Comparison of ENCODE assay signal across 17 cellular contexts in genomic region chr4:16034010-16034829, GRCh38. TPM values are rescaled to one million over a fixed set of nuclear protein-coding genes. Genes with fewer than 3 reads are reported as not detected.
A peak's percentile ranks its signal among the peaks of the same experiment; 100 is the strongest.
DNase-seq lines count a peak whose midpoint lies in the region; ATAC-seq, FAIRE-seq and TF ChIP-seq lines count a peak whose summit lies in the region.
"Had no signal": no experiment of that assay in that cellular context is flagged by ENCODE, and none has a peak within 500 bp of the region (broad histone marks: within the 10 kb centered on the region; RNA-seq: fewer than 3 reads in every experiment).

No MANE protein-coding gene starts in this region.

- no peaks in the 10 kb centered on the region for H3K79me1 ChIP-seq in mesendoderm (ENCODE audit: low read length)

- no peaks in the 10 kb centered on the region for H3K27me3 ChIP-seq in pancreas
- H3K27me3 ChIP-seq in mesendoderm (ENCODE audit: insufficient read depth, low read length, poor library complexity), result no peaks in the 10 kb centered on the region
- H3K27me3 ChIP-seq: adrenal gland had no signal

- H4K8ac ChIP-seq in mesendoderm (ENCODE audit: low read depth, low read length), result no peak overlapping the region

- H3K9ac ChIP-seq in SK-N-MC (ENCODE audit: insufficient read length) (peak overlapping the region; percentile 41), mesendoderm (ENCODE audit: low read length) (no peak overlapping the region)

- in situ Hi-C loops in Caki2 (cut with HindIII; ENCODE audit: low pct_unique_long_range_greater_than_20kb, low sequenced_read_pairs), result loop anchor here (25.0 kb wide), 1 partner anchor 178 kb away; no protein-coding TSS in a partner anchor
- in situ Hi-C loops in G401 (cut with HindIII; ENCODE audit: low sequenced_read_pairs), result no loop called here

- H2BK15ac ChIP-seq in mesendoderm (replicated peaks; ENCODE audit: low read depth), result no peak overlapping the region

- H3K9me3 ChIP-seq in SK-N-MC (ENCODE audit: low read depth, low read length), result no peaks in the 10 kb centered on the region
- no peaks in the 10 kb centered on the region for H3K9me3 ChIP-seq in pancreas
- H3K9me3 ChIP-seq: adrenal gland had no signal

- no peak overlapping the region for H3K56ac ChIP-seq in mesendoderm (ENCODE audit: low read length)

- H3K4me3 ChIP-seq in SK-N-MC (peak overlapping the region; percentile 48), pancreas (no peak overlapping the region), mesendoderm (ENCODE audit: low read length) (no peak overlapping the region)
- H3K4me3 ChIP-seq: adrenal gland had no signal

- no peak overlapping the region for H3K23ac ChIP-seq in mesendoderm (ENCODE audit: low read length)

- H2BK120ac ChIP-seq in mesendoderm (ENCODE audit: low read depth, low read length), result no peak overlapping the region

- no peak for TF ChIP-seq CTCF in pancreas (IDR thresholded peaks at IDR 0.05)

- peak; percentile 74 to 88 (median 85) for ATAC-seq in pancreas
- ATAC-seq: stimulated activated effector memory CD8-positive, alpha-beta T cell treated with anti-CD3 and anti-CD28 coated beads, Interleukin-12 subunit alpha, Interleukin-12 subunit beta, amount 100 ng/mL, for 72 hours had no signal

- no peak overlapping the region for H3K18ac ChIP-seq in mesendoderm (ENCODE audit: low read length)

- peak overlapping the region; percentile 92 for H3K27ac ChIP-seq in SK-N-MC
- peak overlapping the region in 2 of 4 donors; percentile 35 to 47 for H3K27ac ChIP-seq in pancreas
- H3K27ac ChIP-seq in mesendoderm (ENCODE audit: low read depth, low read length), result no peak overlapping the region
- H3K27ac ChIP-seq: adrenal gland, HL-60 had no signal

- no peak overlapping the region for H4K5ac ChIP-seq in mesendoderm (ENCODE audit: low read length)

- H3K4ac ChIP-seq in mesendoderm (ENCODE audit: low read depth, low read length), result no peak overlapping the region

- H3K4me2 ChIP-seq in mesendoderm (ENCODE audit: low read length), result no peak overlapping the region

- 11 to 13% methylated on average over 11 of the region's 11 CpGs for WGBS in pancreas, 2 donors
- WGBS in mesendoderm (ENCODE audit: extremely low coverage, insufficient coverage, low lambda C conversion rate), result no CpG with 5 or more reads among the region's 11 CpGs

- no peaks in the 10 kb centered on the region for H3K79me2 ChIP-seq in mesendoderm (ENCODE audit: control insufficient read depth, insufficient read depth, low read length)

- H2AK5ac ChIP-seq in mesendoderm (ENCODE audit: low read length), result no peak overlapping the region

- H3K36me3 ChIP-seq in SK-N-MC (ENCODE audit: insufficient read depth, low read length) (no peaks in the 10 kb centered on the region), pancreas (no peaks in the 10 kb centered on the region), mesendoderm (ENCODE audit: control insufficient read depth, insufficient read depth, low read length) (no peaks in the 10 kb centered on the region)
- H3K36me3 ChIP-seq: adrenal gland had no signal

- no peak for FAIRE-seq in pancreas (lab: Jason Lieb, UNC)
- FAIRE-seq: GM18507 had no signal

- H3K4me1 ChIP-seq in pancreas (peaks cover 0 to 26% (median 14%) of the 10 kb centered on the region in 3 donors), mesendoderm (ENCODE audit: control insufficient read depth, low read depth, low read length) (peaks cover 26% of the 10 kb centered on the region)
- H3K4me1 ChIP-seq: adrenal gland had no signal

- intact Hi-C loops in pancreas (cut with DNase I), result no loop called here

- DNase-seq in Caki2 (ENCODE audit: low read depth) (peak; percentile 83), SK-N-MC (ENCODE audit: low read depth, low spot score) (no peak), fibroblast of peridontal ligament (ENCODE audit: extremely low read depth) (peak; percentile 74), pancreas (peak in 1 of 6 donors; percentile 25), mesendoderm (no peak), NCI-H510A treated with DMSO at 0.1 percent for 48 hours (lab: John Stamatoyannopoulos, UW) (no peak), G401 (ENCODE audit: low spot score) (no peak), NCI-H510A (lab: John Stamatoyannopoulos, UW) (no peak)
- DNase-seq: activated T-cell treated with anti-CD3 and anti-CD28 coated beads, Interleukin-2, amount 50 U/mL, for 48 hours; adrenal gland; effector CD8-positive, alpha-beta T cell; GDM1; stimulated activated CD4-positive, alpha-beta T cell treated with anti-CD3 and anti-CD28 coated beads, Interleukin-4, amount 100 ng/mL, for 1 hour had no signal

- no peak overlapping the region for H2BK5ac ChIP-seq in mesendoderm (ENCODE audit: low read length)

RNA-seq across cellular contexts. Expression of gene PROM1, which starts 49.6 kb away (rescaled TPM):
- 0.17 TPM in 1 of 2 replicates, not detected in the other for total RNA-seq in Caki2 (2014; rRNA removed; shearing (Covaris generic); ENCODE audit: low replicate concordance)
- 10 to 100 TPM; 20.4 to 51.6 (median 22.2) TPM for total RNA-seq in pancreas
- 10 to 100 TPM; 19.7 to 31.3 TPM for polyA plus RNA-seq in pancreas
- 61.4 TPM for polyA plus RNA-seq in mesendoderm (2013, experiment 1 of 2)
- polyA plus RNA-seq in mesendoderm (2013, experiment 2 of 2), result 61.8 TPM
- total RNA-seq in G401 (2014; rRNA removed; shearing (Covaris generic)), result 0.37 and 6.0 TPM in 2 replicates
- polyA plus RNA-seq: CD14-positive monocyte had no signal

Comparison
In these comparisons a context has a peak if more than half of its experiments do, and no peak if none do; other contexts are left out.
1. DNase-seq: peak in Caki2 (single experiment) and fibroblast of peridontal ligament (single experiment); none in SK-N-MC (single experiment), mesendoderm (single experiment), NCI-H510A treated with DMSO at 0.1 percent for 48 hours (single experiment), G401 (single experiment) and NCI-H510A (single experiment).